1 cellular context compared by ENCODE assay signal in genomic region chr17:59620518-59621259, GRCh38.
TF ChIP-seq lines count a peak whose summit lies in the region.

No MANE protein-coding gene starts in this region.

TF ChIP-seq in HEK293, 187 proteins besides CTCF, POLR2A, EP300 and RAD21 (continued from another document):
- TF ChIP-seq ZNF704 (tag by site-specific recombination; IDR thresholded peaks at IDR 0.05) (no peak), ZSCAN16 (tag by site-specific recombination; IDR thresholded peaks at IDR 0.05) (no peak), ZBTB20 (tag by site-specific recombination; IDR thresholded peaks at IDR 0.05) (no peak), ZNF16 (tag by site-specific recombination; IDR thresholded peaks at IDR 0.05; ENCODE audit: low read depth) (no peak), ZNF394 (tag by site-specific recombination; IDR thresholded peaks at IDR 0.05; ENCODE audit: borderline replicate concordance) (no peak), ZNF121 (tag by site-specific recombination; IDR thresholded peaks at IDR 0.05) (no peak), HOXD13 (CRISPR knock-in tag; IDR thresholded peaks at IDR 0.05; ENCODE audit: borderline replicate concordance) (no peak), ZNF184 (tag by site-specific recombination; IDR thresholded peaks at IDR 0.05) (peak; percentile 61; the same call in 1 of the 2 replicates), ZSCAN23 (tag by site-specific recombination; IDR thresholded peaks at IDR 0.05) (no peak), ZBTB21 (tag by site-specific recombination; IDR thresholded peaks at IDR 0.05) (no peak), SETDB1 (IDR thresholded peaks at IDR 0.05; ENCODE audit: insufficient read length, low read length) (no peak), ZBTB10 (tag by site-specific recombination; IDR thresholded peaks at IDR 0.05) (no peak), ZNF624 (tag by site-specific recombination; IDR thresholded peaks at IDR 0.05) (no peak), ZNF747 (tag by site-specific recombination; IDR thresholded peaks at IDR 0.05) (no peak), ZNF248 (tag by site-specific recombination; IDR thresholded peaks at IDR 0.05) (no peak), ZNF366 (tag by site-specific recombination; conservative IDR thresholded peaks at IDR 0.05) (peak; percentile 53; the same call in 1 of the 2 replicates), ZNF529 (tag by site-specific recombination; IDR thresholded peaks at IDR 0.05; ENCODE audit: insufficient replicate concordance) (no peak), ZNF514 (tag by site-specific recombination; IDR thresholded peaks at IDR 0.05) (no peak), ZNF24 (tag by site-specific recombination; IDR thresholded peaks at IDR 0.05) (no peak), ZNF146 (tag by site-specific recombination; IDR thresholded peaks at IDR 0.05) (no peak), ZNF707 (tag by site-specific recombination; IDR thresholded peaks at IDR 0.05) (no peak), ZNF830 (tag by site-specific recombination; IDR thresholded peaks at IDR 0.05; ENCODE audit: low read depth) (no peak), ZNF335 (tag by site-specific recombination; conservative IDR thresholded peaks at IDR 0.05) (no peak), ZFP3 (tag by site-specific recombination; IDR thresholded peaks at IDR 0.05; ENCODE audit: low read depth) (no peak), ZNF133 (tag by site-specific recombination; IDR thresholded peaks at IDR 0.05) (no peak), ZNF433 (tag by site-specific recombination; IDR thresholded peaks at IDR 0.05; ENCODE audit: low read depth) (no peak), ZNF223 (tag by site-specific recombination; IDR thresholded peaks at IDR 0.05) (no peak), ZSCAN4 (tag by site-specific recombination; IDR thresholded peaks at IDR 0.05) (no peak), MYNN (tag by site-specific recombination; IDR thresholded peaks at IDR 0.05; ENCODE audit: borderline replicate concordance) (no peak), ZNF785 (tag by site-specific recombination; IDR thresholded peaks at IDR 0.05) (no peak), KLF9 (tag by site-specific recombination; IDR thresholded peaks at IDR 0.05; ENCODE audit: low read depth) (no peak), ZNF138 (tag by site-specific recombination; IDR thresholded peaks at IDR 0.05; ENCODE audit: borderline replicate concordance) (no peak), ZNF501 (tag by site-specific recombination; IDR thresholded peaks at IDR 0.05) (no peak), ZEB2 (tag by site-specific recombination; IDR thresholded peaks at IDR 0.05) (no peak)
- TF ChIP-seq, protein P1, sequence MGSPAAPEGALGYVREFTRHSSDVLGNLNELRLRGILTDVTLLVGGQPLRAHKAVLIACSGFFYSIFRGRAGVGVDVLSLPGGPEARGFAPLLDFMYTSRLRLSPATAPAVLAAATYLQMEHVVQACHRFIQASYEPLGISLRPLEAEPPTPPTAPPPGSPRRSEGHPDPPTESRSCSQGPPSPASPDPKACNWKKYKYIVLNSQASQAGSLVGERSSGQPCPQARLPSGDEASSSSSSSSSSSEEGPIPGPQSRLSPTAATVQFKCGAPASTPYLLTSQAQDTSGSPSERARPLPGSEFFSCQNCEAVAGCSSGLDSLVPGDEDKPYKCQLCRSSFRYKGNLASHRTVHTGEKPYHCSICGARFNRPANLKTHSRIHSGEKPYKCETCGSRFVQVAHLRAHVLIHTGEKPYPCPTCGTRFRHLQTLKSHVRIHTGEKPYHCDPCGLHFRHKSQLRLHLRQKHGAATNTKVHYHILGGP (tag by site-specific recombination; IDR thresholded peaks at IDR 0.05): no peak
- TF ChIP-seq, protein P2, sequence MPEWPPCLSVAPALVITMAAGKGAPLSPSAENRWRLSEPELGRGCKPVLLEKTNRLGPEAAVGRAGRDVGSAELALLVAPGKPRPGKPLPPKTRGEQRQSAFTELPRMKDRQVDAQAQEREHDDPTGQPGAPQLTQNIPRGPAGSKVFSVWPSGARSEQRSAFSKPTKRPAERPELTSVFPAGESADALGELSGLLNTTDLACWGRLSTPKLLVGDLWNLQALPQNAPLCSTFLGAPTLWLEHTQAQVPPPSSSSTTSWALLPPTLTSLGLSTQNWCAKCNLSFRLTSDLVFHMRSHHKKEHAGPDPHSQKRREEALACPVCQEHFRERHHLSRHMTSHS (tag by site-specific recombination; IDR thresholded peaks at IDR 0.05): no peak
- TF ChIP-seq, protein P3, sequence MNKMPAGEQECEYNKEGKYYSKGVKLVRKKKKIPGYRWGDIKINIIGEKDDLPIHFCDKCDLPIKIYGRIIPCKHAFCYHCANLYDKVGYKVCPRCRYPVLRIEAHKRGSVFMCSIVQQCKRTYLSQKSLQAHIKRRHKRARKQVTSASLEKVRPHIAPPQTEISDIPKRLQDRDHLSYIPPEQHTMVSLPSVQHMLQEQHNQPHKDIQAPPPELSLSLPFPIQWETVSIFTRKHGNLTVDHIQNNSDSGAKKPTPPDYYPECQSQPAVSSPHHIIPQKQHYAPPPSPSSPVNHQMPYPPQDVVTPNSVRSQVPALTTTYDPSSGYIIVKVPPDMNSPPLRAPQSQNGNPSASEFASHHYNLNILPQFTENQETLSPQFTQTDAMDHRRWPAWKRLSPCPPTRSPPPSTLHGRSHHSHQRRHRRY (tag by site-specific recombination; IDR thresholded peaks at IDR 0.05): no peak
- TF ChIP-seq, protein P4, sequence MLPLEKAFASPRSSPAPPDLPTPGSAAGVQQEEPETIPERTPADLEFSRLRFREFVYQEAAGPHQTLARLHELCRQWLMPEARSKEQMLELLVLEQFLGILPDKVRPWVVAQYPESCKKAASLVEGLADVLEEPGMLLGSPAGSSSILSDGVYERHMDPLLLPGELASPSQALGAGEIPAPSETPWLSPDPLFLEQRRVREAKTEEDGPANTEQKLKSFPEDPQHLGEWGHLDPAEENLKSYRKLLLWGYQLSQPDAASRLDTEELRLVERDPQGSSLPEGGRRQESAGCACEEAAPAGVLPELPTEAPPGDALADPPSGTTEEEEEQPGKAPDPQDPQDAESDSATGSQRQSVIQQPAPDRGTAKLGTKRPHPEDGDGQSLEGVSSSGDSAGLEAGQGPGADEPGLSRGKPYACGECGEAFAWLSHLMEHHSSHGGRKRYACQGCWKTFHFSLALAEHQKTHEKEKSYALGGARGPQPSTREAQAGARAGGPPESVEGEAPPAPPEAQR (tag by site-specific recombination; IDR thresholded peaks at IDR 0.05): no peak
